In genomic region chr11:65581928-65582327, GRCh38 we compare ENCODE assay signal across 17 cellular contexts. TPM values are rescaled to one million over a fixed set of nuclear protein-coding genes. Genes with fewer than 3 reads are reported as not detected.
DNase-seq lines count a peak whose midpoint lies in the region; ATAC-seq and TF ChIP-seq lines count a peak whose summit lies in the region.
"Had no signal": no experiment of that assay in that cellular context is flagged by ENCODE, and none has a peak within 500 bp of the region (broad histone marks: within the 10 kb centered on the region; RNA-seq: fewer than 3 reads in every experiment).

No MANE protein-coding gene starts in this region.

- no peak overlapping the region for H3K4me3 Mint-ChIP-seq in activated naive CD4-positive, alpha-beta T cell treated with anti-CD3 and anti-CD28 coated beads, Interleukin-2, amount 10 ng/mL, durations not matched to agents 7 days and 5 days
- no peak overlapping the region for H3K4me3 Mint-ChIP-seq in activated T-helper 2 cell treated with anti-CD3 and anti-CD28 coated beads, Interferon-gamma antibody, Interleukin-2, Interleukin-4, amounts not matched to agents 10 μg/mL and 5 μg/mL and 100 μg/mL, durations not matched to agents 14 hours and 24 hours and 36 hours (ENCODE audit: low read depth)
- H3K4me3 Mint-ChIP-seq in natural killer cell: no peak overlapping the region

- ATAC-seq in activated naive CD4-positive, alpha-beta T cell treated with anti-CD3 and anti-CD28 coated beads, Interleukin-2, amount 50 U/mL, for 72 hours: no peak
- ATAC-seq in natural killer cell: no peak
- no peak for ATAC-seq in HG02798 (IDR thresholded peaks at IDR 0.05; ENCODE audit: poor library complexity, unreplicated experiment)
- no peak for ATAC-seq in mucosa of descending colon
- ATAC-seq: heart left ventricle, left ventricle myocardium superior had no signal

- H3K4me1 Mint-ChIP-seq in activated naive CD4-positive, alpha-beta T cell treated with anti-CD3 and anti-CD28 coated beads, Interleukin-2, amount 10 ng/mL, durations not matched to agents 7 days and 5 days: peaks cover 39% of the 10 kb centered on the region
- H3K4me1 Mint-ChIP-seq in activated T-helper 2 cell treated with anti-CD3 and anti-CD28 coated beads, Interferon-gamma antibody, Interleukin-2, Interleukin-4, amounts not matched to agents 10 μg/mL and 5 μg/mL and 100 μg/mL, durations not matched to agents 14 hours and 24 hours and 36 hours (ENCODE audit: low read depth): peaks cover 27% of the 10 kb centered on the region
- peaks cover 24 to 59% of the 10 kb centered on the region in 2 donors for H3K4me1 Mint-ChIP-seq in natural killer cell

- H3K36me3 ChIP-seq in mucosa of descending colon (ENCODE audit: low read depth): no peaks in the 10 kb centered on the region

- no peak for TF ChIP-seq CTCF in natural killer cell (IDR thresholded peaks at IDR 0.05)
- no peak for TF ChIP-seq CTCF in mucosa of descending colon (IDR thresholded peaks at IDR 0.05)

- intact Hi-C loops in activated T-helper 2 cell treated with anti-CD3 and anti-CD28 coated beads, Interferon-gamma antibody, Interleukin-2, Interleukin-4, amounts not matched to agents 10 μg/mL and 5 μg/mL and 100 μg/mL, durations not matched to agents 14 hours and 24 hours and 36 hours (cut with micrococcal nuclease): no loop called here
- intact Hi-C loops in natural killer cell (cut with micrococcal nuclease) (loop anchor here (10.0 kb wide), 1 partner anchor 217 kb away; no protein-coding TSS in a partner anchor), mucosa of descending colon (cut with DNase I, micrococcal nuclease) (no loop called here)

- H3K36me3 Mint-ChIP-seq in activated naive CD4-positive, alpha-beta T cell treated with anti-CD3 and anti-CD28 coated beads, Interleukin-2, amount 50 U/mL, for 72 hours: peaks cover 14 to 32% of the 10 kb centered on the region in 2 donors
- peaks cover 48% of the 10 kb centered on the region for H3K36me3 Mint-ChIP-seq in activated naive CD4-positive, alpha-beta T cell treated with anti-CD3 and anti-CD28 coated beads, Interleukin-2, amount 10 ng/mL, durations not matched to agents 7 days and 5 days
- H3K36me3 Mint-ChIP-seq in activated T-helper 2 cell treated with anti-CD3 and anti-CD28 coated beads, Interferon-gamma antibody, Interleukin-2, Interleukin-4, amounts not matched to agents 10 μg/mL and 5 μg/mL and 100 μg/mL, durations not matched to agents 14 hours and 24 hours and 36 hours (ENCODE audit: low read depth): peaks cover 73% of the 10 kb centered on the region
- H3K36me3 Mint-ChIP-seq in natural killer cell: no peaks in the 10 kb centered on the region

- H3K4me3 ChIP-seq in mucosa of descending colon: no peak overlapping the region
- H3K4me3 ChIP-seq: heart left ventricle, right atrium auricular region had no signal

- H3K9me3 ChIP-seq in mucosa of descending colon: no peaks in the 10 kb centered on the region
- H3K9me3 ChIP-seq: heart left ventricle, right atrium auricular region had no signal

- peaks cover 21% of the 10 kb centered on the region for H3K4me1 ChIP-seq in mucosa of descending colon (ENCODE audit: low read depth)

- CTCF ChIA-PET in activated naive CD4-positive, alpha-beta T cell treated with anti-CD3 and anti-CD28 coated beads, Interleukin-2, amount 10 ng/mL, durations not matched to agents 7 days and 5 days (lab: Charles Lee): interaction anchor here (0.7 to 1.7 kb wide), 2 partner anchors 11 to 41 kb away, joined by 3 to 6 read pairs; no protein-coding TSS in a partner anchor

- no peaks in the 10 kb centered on the region for H3K27me3 Mint-ChIP-seq in activated naive CD4-positive, alpha-beta T cell treated with anti-CD3 and anti-CD28 coated beads, Interleukin-2, amount 10 ng/mL, durations not matched to agents 7 days and 5 days
- H3K27me3 Mint-ChIP-seq in activated T-helper 2 cell treated with anti-CD3 and anti-CD28 coated beads, Interferon-gamma antibody, Interleukin-2, Interleukin-4, amounts not matched to agents 10 μg/mL and 5 μg/mL and 100 μg/mL, durations not matched to agents 14 hours and 24 hours and 36 hours (ENCODE audit: low read depth): no peaks in the 10 kb centered on the region
- H3K27me3 Mint-ChIP-seq in natural killer cell (ENCODE audit: low read depth in 2 of 2): no peaks in the 10 kb centered on the region

- H3K9me3 Mint-ChIP-seq in activated naive CD4-positive, alpha-beta T cell treated with anti-CD3 and anti-CD28 coated beads, Interleukin-2, amount 50 U/mL, for 72 hours: no peaks in the 10 kb centered on the region
- no peaks in the 10 kb centered on the region for H3K9me3 Mint-ChIP-seq in activated naive CD4-positive, alpha-beta T cell treated with anti-CD3 and anti-CD28 coated beads, Interleukin-2, amount 10 ng/mL, durations not matched to agents 7 days and 5 days
- no peaks in the 10 kb centered on the region for H3K9me3 Mint-ChIP-seq in activated T-helper 2 cell treated with anti-CD3 and anti-CD28 coated beads, Interferon-gamma antibody, Interleukin-2, Interleukin-4, amounts not matched to agents 10 μg/mL and 5 μg/mL and 100 μg/mL, durations not matched to agents 14 hours and 24 hours and 36 hours
- no peaks in the 10 kb centered on the region for H3K9me3 Mint-ChIP-seq in natural killer cell

- peak overlapping the region; percentile 66 to 78 for H3K27ac Mint-ChIP-seq in activated naive CD4-positive, alpha-beta T cell treated with anti-CD3 and anti-CD28 coated beads, Interleukin-2, amount 50 U/mL, for 72 hours
- no peak overlapping the region for H3K27ac Mint-ChIP-seq in activated naive CD4-positive, alpha-beta T cell treated with anti-CD3 and anti-CD28 coated beads, Interleukin-2, amount 10 ng/mL, durations not matched to agents 7 days and 5 days
- peak overlapping the region; percentile 52 for H3K27ac Mint-ChIP-seq in activated T-helper 2 cell treated with anti-CD3 and anti-CD28 coated beads, Interferon-gamma antibody, Interleukin-2, Interleukin-4, amounts not matched to agents 10 μg/mL and 5 μg/mL and 100 μg/mL, durations not matched to agents 14 hours and 24 hours and 36 hours
- H3K27ac Mint-ChIP-seq in natural killer cell: peak overlapping the region; percentile 74 to 81

- no peak for DNase-seq in activated naive CD4-positive, alpha-beta T cell treated with anti-CD3 and anti-CD28 coated beads, Interleukin-2, amount 50 U/mL, for 72 hours (ENCODE audit: low spot score in 2 of 2)
- no peak for DNase-seq in activated naive CD4-positive, alpha-beta T cell treated with anti-CD3 and anti-CD28 coated beads, Interleukin-2, amount 10 ng/mL, durations not matched to agents 7 days and 5 days
- DNase-seq in activated T-helper 2 cell treated with anti-CD3 and anti-CD28 coated beads, Interferon-gamma antibody, Interleukin-2, Interleukin-4, amounts not matched to agents 10 μg/mL and 5 μg/mL and 100 μg/mL, durations not matched to agents 14 hours and 24 hours and 36 hours (ENCODE audit: low spot score): no peak
- DNase-seq in natural killer cell (no peak), pons (ENCODE audit: low spot score) (no peak), NCI-H69 (lab: John Stamatoyannopoulos, UW) (no peak), mucosa of descending colon (no peak)
- DNase-seq: activated CD4-positive, alpha-beta T cell treated with anti-CD3 and anti-CD28 coated beads, Interleukin-2, amount 50 U/mL, for 1 hour; activated T-cell treated with anti-CD3 and anti-CD28 coated beads for 4 hours; brain microvascular endothelial cell; DMS79; GOT3; heart left ventricle; left ventricle myocardium superior; nucleus accumbens had no signal

RNA-seq across cellular contexts. Expression of gene EHBP1L1, which starts 6.1 kb away (rescaled TPM):
- total RNA-seq in activated naive CD4-positive, alpha-beta T cell treated with anti-CD3 and anti-CD28 coated beads, Interleukin-2, amount 50 U/mL, for 72 hours: 100 to 1,000 TPM; 101 to 144 TPM
- total RNA-seq in activated T-helper 2 cell treated with anti-CD3 and anti-CD28 coated beads, Interferon-gamma antibody, Interleukin-2, Interleukin-4, amounts not matched to agents 10 μg/mL and 5 μg/mL and 100 μg/mL, durations not matched to agents 14 hours and 24 hours and 36 hours: 163 and 168 TPM in 2 replicates
- total RNA-seq in natural killer cell: 100 to 1,000 TPM; 129 to 137 (median 135) TPM
- 100 to 1,000 TPM in 1 of 3 donors, 10 to 100 TPM in 2; 65.8 to 208 (median 65.9) TPM for total RNA-seq in mucosa of descending colon

RNA-seq across cellular contexts. Expression of gene FAM89B, which starts 9.6 kb away (rescaled TPM):
- 10 to 100 TPM; 32.6 to 47.1 TPM for total RNA-seq in activated naive CD4-positive, alpha-beta T cell treated with anti-CD3 and anti-CD28 coated beads, Interleukin-2, amount 50 U/mL, for 72 hours
- 31.5 and 32.0 TPM in 2 replicates for total RNA-seq in activated T-helper 2 cell treated with anti-CD3 and anti-CD28 coated beads, Interferon-gamma antibody, Interleukin-2, Interleukin-4, amounts not matched to agents 10 μg/mL and 5 μg/mL and 100 μg/mL, durations not matched to agents 14 hours and 24 hours and 36 hours
- total RNA-seq in natural killer cell: 10 to 100 TPM; 41.4 to 52.4 (median 44.6) TPM
- total RNA-seq in mucosa of descending colon: 10 to 100 TPM; 26.4 to 61.2 (median 28.5) TPM

RNA-seq across cellular contexts. Expression of gene ZNRD2, which starts 11.7 kb away (rescaled TPM):
- 10 to 100 TPM; 35.9 to 44.3 TPM for total RNA-seq in activated naive CD4-positive, alpha-beta T cell treated with anti-CD3 and anti-CD28 coated beads, Interleukin-2, amount 50 U/mL, for 72 hours
- total RNA-seq in activated T-helper 2 cell treated with anti-CD3 and anti-CD28 coated beads, Interferon-gamma antibody, Interleukin-2, Interleukin-4, amounts not matched to agents 10 μg/mL and 5 μg/mL and 100 μg/mL, durations not matched to agents 14 hours and 24 hours and 36 hours: 63.6 and 63.8 TPM in 2 replicates
- 10 to 100 TPM; 40.9 to 64.1 (median 60.0) TPM for total RNA-seq in natural killer cell
- total RNA-seq in mucosa of descending colon: 10 to 100 TPM; 20.9 to 24.6 (median 21.0) TPM

RNA-seq across cellular contexts. Expression of gene KCNK7, which starts 13.7 kb away (rescaled TPM):
- total RNA-seq in activated naive CD4-positive, alpha-beta T cell treated with anti-CD3 and anti-CD28 coated beads, Interleukin-2, amount 50 U/mL, for 72 hours: under 1 TPM; 0.66 to 0.74 TPM
- 0.78 and 2.0 TPM in 2 replicates for total RNA-seq in activated T-helper 2 cell treated with anti-CD3 and anti-CD28 coated beads, Interferon-gamma antibody, Interleukin-2, Interleukin-4, amounts not matched to agents 10 μg/mL and 5 μg/mL and 100 μg/mL, durations not matched to agents 14 hours and 24 hours and 36 hours
- total RNA-seq in natural killer cell (10 to 100 TPM in 1 of 3 donors, 1 to 10 TPM in 2; 6.3 to 11.2 (median 7.1) TPM), mucosa of descending colon (1 to 10 TPM in 2 of 3 donors, under 1 TPM in 1; 0.49 to 1.7 (median 1.5) TPM)

RNA-seq across cellular contexts. Expression of gene LTBP3, which starts 23.8 kb away (rescaled TPM):
- 10 to 100 TPM; 66.6 to 90.4 TPM for total RNA-seq in activated naive CD4-positive, alpha-beta T cell treated with anti-CD3 and anti-CD28 coated beads, Interleukin-2, amount 50 U/mL, for 72 hours
- total RNA-seq in activated T-helper 2 cell treated with anti-CD3 and anti-CD28 coated beads, Interferon-gamma antibody, Interleukin-2, Interleukin-4, amounts not matched to agents 10 μg/mL and 5 μg/mL and 100 μg/mL, durations not matched to agents 14 hours and 24 hours and 36 hours: 85.3 and 86.4 TPM in 2 replicates
- 100 to 1,000 TPM; 121 to 155 (median 140) TPM for total RNA-seq in natural killer cell
- total RNA-seq in mucosa of descending colon: 100 to 1,000 TPM in 1 of 3 donors, 10 to 100 TPM in 2; 22.6 to 133 (median 36.7) TPM
